In the genomic region with DNA sequence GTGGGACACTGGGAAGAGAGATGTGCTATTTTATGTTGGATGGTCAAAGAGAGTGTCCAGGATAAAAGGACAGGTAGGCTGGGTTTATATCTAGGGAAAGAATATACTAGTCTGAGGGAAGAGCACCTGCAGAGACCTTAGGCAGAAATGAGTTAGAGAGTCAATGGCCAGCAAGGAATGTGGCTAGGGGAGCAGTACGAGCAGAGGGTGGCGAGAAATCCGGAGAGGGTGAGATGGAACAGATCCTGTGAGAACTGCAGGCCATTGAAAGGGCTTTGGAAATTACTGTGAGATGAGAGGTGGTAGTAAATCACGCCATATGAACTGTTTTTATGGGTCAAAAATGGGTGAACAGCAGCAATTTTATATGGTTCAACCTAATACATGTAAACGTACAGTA, we compare ENCODE assay signal across 1 cellular context.
TF ChIP-seq lines count a peak whose summit lies in the region.

No MANE protein-coding gene starts in this region.

TF ChIP-seq in WTC11, 78 proteins besides CTCF, POLR2A, EP300 and RAD21:
- TF ChIP-seq GRHL2 (CRISPR knock-in tag; IDR thresholded peaks at IDR 0.05; ENCODE audit: insufficient replicate concordance, severe bottlenecking) (no peak), ZNF423 (CRISPR knock-in tag; IDR thresholded peaks at IDR 0.05) (0 out of 2 replicates have a peak, but pooled peaks have one; percentile 4)
- TF ChIP-seq, protein P1, sequence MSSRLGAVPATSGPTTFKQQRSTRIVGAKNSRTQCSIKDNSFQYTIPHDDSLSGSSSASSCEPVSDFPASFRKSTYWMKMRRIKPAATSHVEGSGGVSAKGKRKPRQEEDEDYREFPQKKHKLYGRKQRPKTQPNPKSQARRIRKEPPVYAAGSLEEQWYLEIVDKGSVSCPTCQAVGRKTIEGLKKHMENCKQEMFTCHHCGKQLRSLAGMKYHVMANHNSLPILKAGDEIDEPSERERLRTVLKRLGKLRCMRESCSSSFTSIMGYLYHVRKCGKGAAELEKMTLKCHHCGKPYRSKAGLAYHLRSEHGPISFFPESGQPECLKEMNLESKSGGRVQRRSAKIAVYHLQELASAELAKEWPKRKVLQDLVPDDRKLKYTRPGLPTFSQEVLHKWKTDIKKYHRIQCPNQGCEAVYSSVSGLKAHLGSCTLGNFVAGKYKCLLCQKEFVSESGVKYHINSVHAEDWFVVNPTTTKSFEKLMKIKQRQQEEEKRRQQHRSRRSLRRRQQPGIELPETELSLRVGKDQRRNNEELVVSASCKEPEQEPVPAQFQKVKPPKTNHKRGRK (CRISPR knock-in tag; IDR thresholded peaks at IDR 0.05; ENCODE audit: borderline replicate concordance): no peak
TF ChIP-seq in WTC11: peak in this region for 1.
